In the genomic region with DNA sequence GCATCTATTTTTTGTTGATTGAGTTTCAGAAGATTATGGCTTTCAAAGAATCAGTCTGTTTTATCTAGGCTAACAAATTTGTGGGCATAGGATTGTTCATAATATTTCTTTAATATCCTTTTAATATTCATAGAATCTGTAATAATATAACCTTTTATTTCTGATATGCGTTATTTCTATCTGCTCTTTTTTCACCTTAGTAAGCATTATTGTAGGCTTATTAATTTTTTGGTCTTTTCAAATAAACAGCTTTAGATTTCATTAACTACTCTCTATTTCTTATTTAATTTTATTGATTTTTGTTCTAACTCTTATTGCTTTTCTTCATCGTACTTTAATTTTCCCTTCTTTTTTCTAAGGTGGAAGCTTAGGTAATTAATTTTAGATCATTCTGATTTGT, we compare ENCODE assay signal across 27 cellular contexts.
"Had no signal": no experiment of that assay in that cellular context is flagged by ENCODE, and none has a peak within 500 bp of the region (broad histone marks: within the 10 kb centered on the region; RNA-seq: fewer than 3 reads in every experiment).

No MANE protein-coding gene starts in this region.

- H3K27ac ChIP-seq: neural progenitor cell, ovary, parathyroid adenoma, psoas muscle, skin epidermis, thoracic aorta, thyroid gland, tibial nerve, upper lobe of left lung, vagina had no signal

- H3K4me1 ChIP-seq: neural progenitor cell, parathyroid adenoma, psoas muscle, thyroid gland, tibial nerve, upper lobe of left lung, vagina had no signal

- H2AFZ ChIP-seq: neural progenitor cell, parathyroid adenoma had no signal

- H3K9ac ChIP-seq: neural progenitor cell, parathyroid adenoma had no signal

- DNase-seq: naive thymus-derived CD4-positive, alpha-beta T cell; natural killer cell; occipital lobe; ovary; posterior cingulate gyrus; psoas muscle; right cardiac atrium; stimulated activated CD4-positive, alpha-beta T cell treated with anti-CD3 and anti-CD28 coated beads, Interleukin-15, amount 100 ng/mL, for 24 hours; stimulated activated CD4-positive, alpha-beta T cell treated with anti-CD3 and anti-CD28 coated beads, Interleukin-2, amount 100 ng/mL, for 24 hours; stimulated activated CD4-positive, alpha-beta T cell treated with anti-CD3 and anti-CD28 coated beads, Interleukin-2, amount 100 ng/mL, for 48 hours; stimulated activated CD4-positive, alpha-beta T cell treated with anti-CD3 and anti-CD28 coated beads, Interleukin-4, amount 100 ng/mL, for 24 hours; stimulated activated naive B cell treated with anti-CD40 and anti-IgM and Interleukin-4, amounts not matched to agents 10 μg/mL and 1 μg/mL and 100 μg/mL, for 72 hours; stimulated activated naive CD8-positive, alpha-beta T cell treated with anti-CD3 and anti-CD28 coated beads, Interleukin-15, amount 100 ng/mL, for 72 hours; stimulated activated naive CD8-positive, alpha-beta T cell treated with anti-CD3 and anti-CD28 coated beads, Interleukin-15, Interleukin-2, amounts not matched to agents 100 U/mL and 50 U/mL, for 24 hours; substantia nigra; thyroid gland; trophoblast cell; upper lobe of left lung had no signal

- H3K4me3 ChIP-seq: neural progenitor cell, ovary, psoas muscle, skin epidermis, thoracic aorta, thyroid gland, tibial nerve, upper lobe of left lung, vagina had no signal

- ATAC-seq: naive thymus-derived CD4-positive, alpha-beta T cell; natural killer cell; psoas muscle; right cardiac atrium; sciatic nerve; stimulated activated effector memory CD8-positive, alpha-beta T cell treated with anti-CD3 and anti-CD28 coated beads, Interleukin-12 subunit alpha, Interleukin-12 subunit beta, amount 100 ng/mL, for 72 hours; stimulated activated naive B cell treated with anti-CD40 and anti-IgM and Interleukin-4, amounts not matched to agents 10 μg/mL and 1 μg/mL and 100 μg/mL, for 72 hours; stimulated activated naive CD8-positive, alpha-beta T cell treated with anti-CD3 and anti-CD28 coated beads, Interleukin-15, amount 100 ng/mL, for 72 hours; stimulated activated naive CD8-positive, alpha-beta T cell treated with anti-CD3 and anti-CD28 coated beads, Interleukin-15, Interleukin-2, amounts not matched to agents 100 U/mL and 50 U/mL, for 24 hours had no signal

- FAIRE-seq: urothelium cell line had no signal

- H3K9me3 ChIP-seq: ovary, psoas muscle, thoracic aorta, thyroid gland, vagina had no signal

- H3K36me3 ChIP-seq: neural progenitor cell, ovary, thoracic aorta, thyroid gland, tibial nerve, upper lobe of left lung, vagina had no signal

- H3K4me2 ChIP-seq: neural progenitor cell had no signal

- H3K27me3 ChIP-seq: neural progenitor cell, ovary, thyroid gland, tibial nerve, upper lobe of left lung, vagina had no signal

- H3K79me2 ChIP-seq: parathyroid adenoma had no signal
